ENCODE assay signal across 24 cellular contexts in genomic region chr14:58341152-58341748, GRCh38. TPM values are rescaled to one million over a fixed set of nuclear protein-coding genes. Genes with fewer than 3 reads are reported as not detected.
DNase-seq lines count a peak whose midpoint lies in the region; ATAC-seq and TF ChIP-seq lines count a peak whose summit lies in the region.
"Had no signal": no experiment of that assay in that cellular context is flagged by ENCODE, and none has a peak within 500 bp of the region (broad histone marks: within the 10 kb centered on the region; RNA-seq: fewer than 3 reads in every experiment).

No MANE protein-coding gene starts in this region.

- H3K27me3 ChIP-seq in heart left ventricle (no peaks in the 10 kb centered on the region), GM23248 (replicated peaks; ENCODE audit: insufficient read depth) (no peaks in the 10 kb centered on the region)

- in situ Hi-C loops in GM23248 (cut with MboI), result no loop called here

- H3K9me3 ChIP-seq in heart left ventricle, result no peaks in the 10 kb centered on the region
- H3K9me3 ChIP-seq in GM23248 (ENCODE audit: low read depth), result no peaks in the 10 kb centered on the region
- H3K9me3 ChIP-seq: HAP-1 had no signal

- no peaks in the 10 kb centered on the region for H3K9me2 ChIP-seq in GM23248 (ENCODE audit: insufficient read depth)

- H3K4me1 ChIP-seq in heart left ventricle (peaks cover 0 to 11% (median 0%) of the 10 kb centered on the region in 12 donors), GM23248 (ENCODE audit: insufficient read depth) (no peaks in the 10 kb centered on the region)
- H3K4me1 ChIP-seq: HAP-1 had no signal

- DNase-seq in left ventricle myocardium superior (no peak), heart left ventricle (no peak), GM23248 (no peak), SIG-M5 treated with dmso at 0.1 percent for 504 hours (lab: John Stamatoyannopoulos, UW; ENCODE audit: unreplicated experiment) (no peak), head of caudate nucleus (no peak)
- DNase-seq: GOT3; MM.1S; NCI-H1417; NCI-H1694; NCI-H2029 treated with DMSO at 0.1 percent for 48 hours; NCI-H446 treated with DMSO at 0.1 percent for 48 hours; NCI-H526; NCI-H82; NK-92 treated with Interleukin-12 subunit alpha and Interleukin-12 subunit beta, amount 100 ng/mL, for 24 hours; SHP77 had no signal

- H3K27me3 Mint-ChIP-seq in activated T-helper 17 cell treated with anti-CD3 and anti-CD28 coated beads, Interleukin-2, amount 50 U/mL, for 72 hours, result no peaks in the 10 kb centered on the region
- H3K27me3 Mint-ChIP-seq: IgD-negative memory B cell had no signal

- no peak overlapping the region for H3K4me3 ChIP-seq in heart left ventricle
- H3K4me3 ChIP-seq in GM23248, result no peak overlapping the region
- H3K4me3 ChIP-seq: HAP-1 had no signal

- TF ChIP-seq CTCF in heart left ventricle (IDR thresholded peaks at IDR 0.05), result no peak

- H3K4me1 Mint-ChIP-seq in activated T-helper 17 cell treated with anti-CD3 and anti-CD28 coated beads, Interleukin-2, amount 50 U/mL, for 72 hours, result peaks cover 5% of the 10 kb centered on the region

- peaks cover 84% of the 10 kb centered on the region for H3K36me3 Mint-ChIP-seq in activated T-helper 17 cell treated with anti-CD3 and anti-CD28 coated beads, Interleukin-2, amount 50 U/mL, for 72 hours (ENCODE audit: low read depth)

- WGBS in heart left ventricle, 4 donors, result 74 to 83% (median 76%) methylated on average over 4 of the region's 4 CpGs
- 64 to 71% methylated on average over 4 of the region's 4 CpGs for WGBS in GM23248 (ENCODE audit: low coverage in 1 of 2, low lambda C conversion rate in 2 of 2, missing lambda C conversion rate in 2 of 2), 2 experiments

- intact Hi-C loops in left ventricle myocardium superior (cut with micrococcal nuclease), result no loop called here
- intact Hi-C loops in heart left ventricle (cut with DNase I), result no loop called here
- intact Hi-C loops in head of caudate nucleus (cut with DNase I), result no loop called here

- peak overlapping the region; percentile 18 for H3K27ac Mint-ChIP-seq in activated T-helper 17 cell treated with anti-CD3 and anti-CD28 coated beads, Interleukin-2, amount 50 U/mL, for 72 hours
- H3K27ac Mint-ChIP-seq: IgD-negative memory B cell had no signal

- H3K4me2 ChIP-seq in GM23248 (ENCODE audit: unreplicated experiment), result no peak overlapping the region
- H3K4me2 ChIP-seq: KMS-11 had no signal

- no peak overlapping the region for H3K4me3 Mint-ChIP-seq in activated T-helper 17 cell treated with anti-CD3 and anti-CD28 coated beads, Interleukin-2, amount 50 U/mL, for 72 hours
- H3K4me3 Mint-ChIP-seq: IgD-negative memory B cell had no signal

- H3K9me3 Mint-ChIP-seq in activated T-helper 17 cell treated with anti-CD3 and anti-CD28 coated beads, Interleukin-2, amount 50 U/mL, for 72 hours, result no peaks in the 10 kb centered on the region
- H3K9me3 Mint-ChIP-seq: IgD-negative memory B cell had no signal

- no peak for TF ChIP-seq POLR2A in heart left ventricle (IDR thresholded peaks at IDR 0.05)

- peaks cover 0 to 94% (median 76%) of the 10 kb centered on the region in 9 donors for H3K36me3 ChIP-seq in heart left ventricle
- H3K36me3 ChIP-seq in GM23248 (ENCODE audit: low read depth), result peaks cover 26% of the 10 kb centered on the region; the same call in 1 of the 2 replicates

- no peaks in the 10 kb centered on the region for H3K79me2 ChIP-seq in GM23248 (ENCODE audit: insufficient read depth)

- H4K20me1 ChIP-seq in GM23248 (ENCODE audit: insufficient read depth), result no peaks in the 10 kb centered on the region

- no peak overlapping the region for H2AFZ ChIP-seq in GM23248

- H3F3A ChIP-seq in GM23248 (ENCODE audit: insufficient read depth), result no peaks in the 10 kb centered on the region

- peak; percentile 34 for ATAC-seq in left ventricle myocardium superior
- no peak for ATAC-seq in heart left ventricle
- no peak for ATAC-seq in activated T-helper 17 cell treated with anti-CD3 and anti-CD28 coated beads, Interleukin-2, amount 50 U/mL, for 72 hours (replicated peaks)
- peak; percentile 65 for ATAC-seq in esophagus mucosa
- ATAC-seq: Panc1 had no signal

- no peak overlapping the region for H3K27ac ChIP-seq in heart left ventricle
- H3K27ac ChIP-seq in GM23248, result no peak overlapping the region
- H3K27ac ChIP-seq: KMS-11, RWPE1 had no signal

- H3K9ac ChIP-seq in GM23248, result no peak overlapping the region
- H3K9ac ChIP-seq: KMS-11 had no signal

RNA-seq across cellular contexts. Expression of gene ARID4A, which starts 42.9 kb away (rescaled TPM):
- total RNA-seq in left ventricle myocardium superior, result 16.4 TPM
- total RNA-seq in heart left ventricle, result 10 to 100 TPM in 8 of 9 donors, 1 to 10 TPM in 1; 7.0 to 23.1 (median 16.0) TPM
- 10 to 100 TPM in 1 of 2 donors, 1 to 10 TPM in 1; 5.6 to 11.7 TPM for polyA plus RNA-seq in heart left ventricle
- total RNA-seq in activated T-helper 17 cell treated with anti-CD3 and anti-CD28 coated beads, Interleukin-2, amount 50 U/mL, for 72 hours, result 10 to 100 TPM; 31.2 to 40.8 TPM
- 9.5 TPM for total RNA-seq in esophagus mucosa
- 3.2 and 5.7 TPM in 2 replicates for total RNA-seq in GM23248 (2014; rRNA removed; shearing (Covaris generic))
- 13.7 and 17.3 TPM in 2 replicates for polyA plus RNA-seq in GM23248 (2016; fragmentation: Nextera tagmentation; extraction: Ambion mirVana)

RNA-seq across cellular contexts. Expression of gene TOMM20L, which starts 54.5 kb away (rescaled TPM):
- total RNA-seq in left ventricle myocardium superior, result not detected
- not detected for total RNA-seq in heart left ventricle
- not detected for polyA plus RNA-seq in heart left ventricle
- not detected for total RNA-seq in activated T-helper 17 cell treated with anti-CD3 and anti-CD28 coated beads, Interleukin-2, amount 50 U/mL, for 72 hours
- not detected for total RNA-seq in esophagus mucosa
- total RNA-seq in GM23248 (2014; rRNA removed; shearing (Covaris generic)), result not detected in 2 replicates
- not detected in 2 replicates for polyA plus RNA-seq in GM23248 (2016; fragmentation: Nextera tagmentation; extraction: Ambion mirVana)
- total RNA-seq: A172 had no signal
- polyA plus RNA-seq: BJ, IgD-negative memory B cell had no signal

Comparison
In these comparisons a context has a peak if more than half of its experiments do, and no peak if none do; other contexts are left out.
1. ATAC-seq: peak in left ventricle myocardium superior (single experiment) and esophagus mucosa (single experiment); none in heart left ventricle (0 of 4) and activated T-helper 17 cell treated with anti-CD3 and anti-CD28 coated beads, Interleukin-2, amount 50 U/mL, for 72 hours (single experiment).